Comparison of ENCODE assay signal across 17 cellular contexts in genomic region chr2:96252526-96252925, GRCh38. TPM values are rescaled to one million over a fixed set of nuclear protein-coding genes. Genes with fewer than 3 reads are reported as not detected.
A peak's percentile ranks its signal among the peaks of the same experiment; 100 is the strongest.
DNase-seq lines count a peak whose midpoint lies in the region; ATAC-seq and TF ChIP-seq lines count a peak whose summit lies in the region.
"Had no signal": no experiment of that assay in that cellular context is flagged by ENCODE, and none has a peak within 500 bp of the region (broad histone marks: within the 10 kb centered on the region; RNA-seq: fewer than 3 reads in every experiment).

No MANE protein-coding gene starts in this region.

- no peak overlapping the region for H4K5ac ChIP-seq in mesendoderm (ENCODE audit: low read length)

- no peak for TF ChIP-seq RAD21 in SK-N-SH (IDR thresholded peaks at IDR 0.05; ENCODE audit: low read length)

- no peaks in the 10 kb centered on the region for H3K79me1 ChIP-seq in mesendoderm (ENCODE audit: low read length)

- H3K9me3 ChIP-seq in SK-N-SH (no peaks in the 10 kb centered on the region), esophagus muscularis mucosa (no peaks in the 10 kb centered on the region), gastrocnemius medialis (no peaks in the 10 kb centered on the region)
- H3K9me3 ChIP-seq: BLaER1, colonic mucosa, SJCRH30, thyroid gland had no signal

- 92% methylated on average over 7 of the region's 8 CpGs for WGBS in SK-N-SH (ENCODE audit: low lambda C conversion rate)
- 81% methylated on average over 3 of the region's 8 CpGs for WGBS in esophagus muscularis mucosa
- no CpG with 5 or more reads among the region's 8 CpGs for WGBS in mesendoderm (ENCODE audit: extremely low coverage, insufficient coverage, low lambda C conversion rate)

- no peak for ATAC-seq in SK-N-SH treated with all-trans-retinoic acid at 6 μM for 48 hours
- ATAC-seq in gastrocnemius medialis, result no peak

- CTCF ChIA-PET in SK-N-SH (lab: Yijun Ruan, JAX), result interaction anchor here (1.2 to 1.8 kb wide), 3 partner anchors 10 to 78 kb away, joined by 3 to 5 read pairs (median 5); no protein-coding TSS in a partner anchor
- CTCF ChIA-PET in activated CD4-positive, alpha-beta memory T cell treated with anti-CD3 and anti-CD28 coated beads for 36 hours (lab: Charles Lee), result no interaction called here

- no peak overlapping the region for H3K4ac ChIP-seq in mesendoderm (ENCODE audit: low read depth, low read length)

- H3K27me3 Mint-ChIP-seq in activated CD4-positive, alpha-beta memory T cell treated with anti-CD3 and anti-CD28 coated beads for 36 hours, result no peaks in the 10 kb centered on the region
- H3K27me3 Mint-ChIP-seq: memory B cell had no signal

- 0 out of 2 replicates have a peak, but pooled peaks cover 5% of the 10 kb centered on the region for H4K20me1 ChIP-seq in SK-N-SH (ENCODE audit: insufficient read depth)

- no peak overlapping the region for H3K9ac ChIP-seq in SK-N-SH
- no peak overlapping the region for H3K9ac ChIP-seq in mesendoderm (ENCODE audit: low read length)
- H3K9ac ChIP-seq: BLaER1 had no signal

- TF ChIP-seq EP300 in SK-N-SH (IDR thresholded peaks at IDR 0.05; ENCODE audit: borderline replicate concordance in 1 of 2, low read depth in 1 of 2, low read length in 1 of 2) (no peak), esophagus muscularis mucosa (IDR thresholded peaks at IDR 0.05) (no peak)

- H3K79me2 ChIP-seq in SK-N-SH (ENCODE audit: insufficient read depth) (peaks cover 44% of the 10 kb centered on the region), mesendoderm (ENCODE audit: control insufficient read depth, insufficient read depth, low read length) (no peaks in the 10 kb centered on the region)

- no peak overlapping the region for H3K4me3 Mint-ChIP-seq in activated CD4-positive, alpha-beta memory T cell treated with anti-CD3 and anti-CD28 coated beads for 36 hours
- H3K4me3 Mint-ChIP-seq: immature natural killer cell, memory B cell had no signal

- DNase-seq in SK-N-SH (no peak), esophagus muscularis mucosa (ENCODE audit: extremely low spot score) (no peak), gastrocnemius medialis (no peak), GM19240 (ENCODE audit: insufficient read length, low spot score) (no peak), mesendoderm (no peak), NCI-H510A (lab: John Stamatoyannopoulos, UW) (no peak)
- DNase-seq in activated CD4-positive, alpha-beta memory T cell treated with anti-CD3 and anti-CD28 coated beads for 36 hours, result no peak
- DNase-seq: colonic mucosa, HCEC 1CT, immature natural killer cell, NCI-H187, SJCRH30, T-helper 9 cell, thyroid gland had no signal

- H3K27ac Mint-ChIP-seq in activated CD4-positive, alpha-beta memory T cell treated with anti-CD3 and anti-CD28 coated beads for 36 hours, result peak overlapping the region; percentile 81
- H3K27ac Mint-ChIP-seq: memory B cell had no signal

- H3K36me3 ChIP-seq in SK-N-SH (replicated peaks in 1 of 2; ENCODE audit: control insufficient read depth in 1 of 2, insufficient read depth in 2 of 2, low read length in 1 of 2) (peaks cover 29 to 37% of the 10 kb centered on the region in 2 experiments), esophagus muscularis mucosa (peaks cover 32 to 58% (median 46%) of the 10 kb centered on the region in 4 donors), gastrocnemius medialis (peaks cover 0 to 22% of the 10 kb centered on the region in 2 donors), mesendoderm (ENCODE audit: control insufficient read depth, insufficient read depth, low read length) (peaks cover 3% of the 10 kb centered on the region)

- no peaks in the 10 kb centered on the region for H3K9me3 Mint-ChIP-seq in activated CD4-positive, alpha-beta memory T cell treated with anti-CD3 and anti-CD28 coated beads for 36 hours
- H3K9me3 Mint-ChIP-seq: immature natural killer cell, memory B cell had no signal

- intact Hi-C loops in activated CD4-positive, alpha-beta memory T cell treated with anti-CD3 and anti-CD28 coated beads for 36 hours (cut with micrococcal nuclease), result no loop called here
- intact Hi-C loops in esophagus muscularis mucosa (cut with DNase I), result no loop called here
- intact Hi-C loops in gastrocnemius medialis (cut with DNase I; ENCODE audit: low total_unique reads), result loop anchor here (10.0 kb wide), 1 partner anchor 382 kb away; the partner anchor contains the start of gene KANSL3

- H2BK120ac ChIP-seq in mesendoderm (ENCODE audit: low read depth, low read length), result no peak overlapping the region

- peaks cover 26% of the 10 kb centered on the region for H3K36me3 Mint-ChIP-seq in activated CD4-positive, alpha-beta memory T cell treated with anti-CD3 and anti-CD28 coated beads for 36 hours

- H3K4me2 ChIP-seq in SK-N-SH (peak overlapping the region; percentile 54; the same call in 1 of the 2 replicates), mesendoderm (ENCODE audit: low read length) (no peak overlapping the region)
- H3K4me2 ChIP-seq: BLaER1 had no signal

- H3K56ac ChIP-seq in mesendoderm (ENCODE audit: low read length), result no peak overlapping the region

- no peak overlapping the region for H2AK5ac ChIP-seq in mesendoderm (ENCODE audit: low read length)

- H3K18ac ChIP-seq in mesendoderm (ENCODE audit: low read length), result no peak overlapping the region

- H4K8ac ChIP-seq in mesendoderm (ENCODE audit: low read depth, low read length), result no peak overlapping the region

- H3K9me2 ChIP-seq in SK-N-SH, result no peaks in the 10 kb centered on the region

- peaks cover 14% of the 10 kb centered on the region for H3K4me1 Mint-ChIP-seq in activated CD4-positive, alpha-beta memory T cell treated with anti-CD3 and anti-CD28 coated beads for 36 hours (ENCODE audit: low read depth)

- H3K4me1 ChIP-seq in SK-N-SH (ENCODE audit: control insufficient read depth in 1 of 2, insufficient read depth in 2 of 2, low read depth in 1 of 2, low read length in 1 of 2) (peaks cover 21 to 22% of the 10 kb centered on the region in 2 experiments; a peak in 3 of 4 replicates), esophagus muscularis mucosa (peaks cover 63 to 79% (median 73%) of the 10 kb centered on the region in 4 donors), gastrocnemius medialis (peaks cover 82 to 86% of the 10 kb centered on the region in 2 donors), mesendoderm (ENCODE audit: control insufficient read depth, low read depth, low read length) (no peaks in the 10 kb centered on the region)
- H3K4me1 ChIP-seq: colonic mucosa, SJCRH30 had no signal

- in situ Hi-C loops in gastrocnemius medialis (cut with MboI; ENCODE audit: low sequenced_read_pairs in 4 of 4), result loop anchor here in 2 of 4 donors (10.0 to 25.0 kb wide), 3 partner anchors 48 to 240 kb away; partner anchors contain the start of genes ASTL (in 1 of the 2), DUSP2 (in 1 of the 2) and STARD7 (in 1 of the 2)

- no peak overlapping the region for H2BK5ac ChIP-seq in mesendoderm (ENCODE audit: low read length)

- no peak overlapping the region for H3K23ac ChIP-seq in mesendoderm (ENCODE audit: low read length)

- peaks cover 27% of the 10 kb centered on the region for H3F3A ChIP-seq in SK-N-SH (replicated peaks; ENCODE audit: insufficient read depth)

- TF ChIP-seq CTCF in SK-N-SH (IDR thresholded peaks at IDR 0.05) (no peak), esophagus muscularis mucosa (IDR thresholded peaks at IDR 0.05) (no peak), gastrocnemius medialis (IDR thresholded peaks at IDR 0.05 in 4 of 5, conservative IDR thresholded peaks at IDR 0.05 in 1 of 5) (no peak)

- H3K27me3 ChIP-seq in SK-N-SH (ENCODE audit: insufficient read depth), result no peaks in the 10 kb centered on the region
- no peaks in the 10 kb centered on the region for H3K27me3 ChIP-seq in esophagus muscularis mucosa
- no peaks in the 10 kb centered on the region for H3K27me3 ChIP-seq in gastrocnemius medialis
- H3K27me3 ChIP-seq in mesendoderm (ENCODE audit: insufficient read depth, low read length, poor library complexity), result no peaks in the 10 kb centered on the region
- H3K27me3 ChIP-seq: BLaER1, colonic mucosa, SJCRH30, thyroid gland had no signal

- H2AFZ ChIP-seq in SK-N-SH (ENCODE audit: low read depth), result no peak overlapping the region

- no peak overlapping the region for H3K4me3 ChIP-seq in SK-N-SH (ENCODE audit: low read depth in 2 of 2, low read length in 1 of 2)
- H3K4me3 ChIP-seq in esophagus muscularis mucosa, result no peak overlapping the region
- H3K4me3 ChIP-seq in gastrocnemius medialis, result no peak overlapping the region
- no peak overlapping the region for H3K4me3 ChIP-seq in mesendoderm (ENCODE audit: low read length)
- H3K4me3 ChIP-seq: BLaER1, colonic mucosa, SJCRH30, thyroid gland had no signal

- no peak overlapping the region for H2BK15ac ChIP-seq in mesendoderm (replicated peaks; ENCODE audit: low read depth)

- POLR2A ChIA-PET in SK-N-SH (lab: Yijun Ruan, JAX), result no interaction called here
- POLR2A ChIA-PET in activated CD4-positive, alpha-beta memory T cell treated with anti-CD3 and anti-CD28 coated beads for 36 hours (lab: Charles Lee), result interaction anchor here (1.2 kb wide), 1 partner anchor 12 kb away, joined by 3 read pairs; no protein-coding TSS in a partner anchor

- H3K27ac ChIP-seq in SK-N-SH (ENCODE audit: low read depth in 2 of 2, low read length in 1 of 2) (peak overlapping the region; percentile 58 to 80; a peak in 3 of 4 replicates), esophagus muscularis mucosa (replicated peaks in 1 of 4) (peak overlapping the region in 3 of 4 donors; percentile 51 to 62 (median 61)), gastrocnemius medialis (peak overlapping the region; percentile 94 to 99 (median 96)), mesendoderm (ENCODE audit: low read depth, low read length) (no peak overlapping the region)
- H3K27ac ChIP-seq: BLaER1, colonic mucosa, SJCRH30 had no signal

- no peak for TF ChIP-seq POLR2A in esophagus muscularis mucosa (IDR thresholded peaks at IDR 0.05; ENCODE audit: low read depth)
- no peak for TF ChIP-seq POLR2A in gastrocnemius medialis (IDR thresholded peaks at IDR 0.05)

RNA-seq across cellular contexts. Expression of gene TMEM127, which starts 13.3 kb away (rescaled TPM):
- 40.9 and 47.9 TPM in 2 replicates for polyA plus RNA-seq in SK-N-SH (2012; rRNA removed)
- 25.6 and 37.1 TPM in 2 replicates for polyA plus RNA-seq in SK-N-SH (2012; cell fraction: cytosol; rRNA removed)
- polyA plus RNA-seq in SK-N-SH (2012; cell fraction: nucleus; rRNA removed), result 20.5 and 32.1 TPM in 2 replicates
- 10 to 100 TPM; 19.3 to 22.2 TPM for total RNA-seq in activated CD4-positive, alpha-beta memory T cell treated with anti-CD3 and anti-CD28 coated beads for 36 hours
- total RNA-seq in esophagus muscularis mucosa, result 10 to 100 TPM; 42.8 to 72.0 (median 55.3) TPM
- 10 to 100 TPM; 27.1 to 38.8 (median 30.9) TPM for total RNA-seq in gastrocnemius medialis
- polyA plus RNA-seq in mesendoderm (2013, experiment 1 of 2), result 21.1 TPM
- 22.5 TPM for polyA plus RNA-seq in mesendoderm (2013, experiment 2 of 2)

RNA-seq across cellular contexts. Expression of gene CIAO1, which starts 13.5 kb away (rescaled TPM):
- polyA plus RNA-seq in SK-N-SH (2012; rRNA removed), result 120 and 158 TPM in 2 replicates
- polyA plus RNA-seq in SK-N-SH (2012; cell fraction: cytosol; rRNA removed), result 85.4 and 125 TPM in 2 replicates
- 188 and 242 TPM in 2 replicates for polyA plus RNA-seq in SK-N-SH (2012; cell fraction: nucleus; rRNA removed)
- total RNA-seq in activated CD4-positive, alpha-beta memory T cell treated with anti-CD3 and anti-CD28 coated beads for 36 hours, result 10 to 100 TPM; 86.6 to 87.1 TPM
- total RNA-seq in esophagus muscularis mucosa (100 to 1,000 TPM in 1 of 4 donors, 10 to 100 TPM in 3; 76.4 to 101 (median 92.5) TPM), gastrocnemius medialis (100 to 1,000 TPM in 1 of 4 donors, 10 to 100 TPM in 3; 73.5 to 102 (median 95.6) TPM)
- polyA plus RNA-seq in mesendoderm (2013, experiment 1 of 2), result 40.2 TPM
- polyA plus RNA-seq in mesendoderm (2013, experiment 2 of 2), result 40.3 TPM

RNA-seq across cellular contexts. Expression of gene STARD7, which starts 43.9 kb away (rescaled TPM):
- polyA plus RNA-seq in SK-N-SH (2012; rRNA removed), result 36.1 and 45.8 TPM in 2 replicates
- polyA plus RNA-seq in SK-N-SH (2012; cell fraction: cytosol; rRNA removed), result 51.1 and 53.2 TPM in 2 replicates
- polyA plus RNA-seq in SK-N-SH (2012; cell fraction: nucleus; rRNA removed), result 32.7 and 48.4 TPM in 2 replicates
- 100 to 1,000 TPM; 173 to 181 TPM for total RNA-seq in activated CD4-positive, alpha-beta memory T cell treated with anti-CD3 and anti-CD28 coated beads for 36 hours
- 100 to 1,000 TPM in 1 of 4 donors, 10 to 100 TPM in 3; 85.0 to 110 (median 92.2) TPM for total RNA-seq in esophagus muscularis mucosa
- total RNA-seq in gastrocnemius medialis, result 100 to 1,000 TPM; 237 to 512 (median 313) TPM
- polyA plus RNA-seq in mesendoderm (2013, experiment 1 of 2), result 93.9 TPM
- 92.1 TPM for polyA plus RNA-seq in mesendoderm (2013, experiment 2 of 2)

RNA-seq across cellular contexts. Expression of gene SNRNP200, which starts 52.8 kb away (rescaled TPM):
- 165 and 177 TPM in 2 replicates for polyA plus RNA-seq in SK-N-SH (2012; rRNA removed)
- 104 and 134 TPM in 2 replicates for polyA plus RNA-seq in SK-N-SH (2012; cell fraction: cytosol; rRNA removed)
- 437 and 481 TPM in 2 replicates for polyA plus RNA-seq in SK-N-SH (2012; cell fraction: nucleus; rRNA removed)
- 100 to 1,000 TPM; 165 to 175 TPM for total RNA-seq in activated CD4-positive, alpha-beta memory T cell treated with anti-CD3 and anti-CD28 coated beads for 36 hours
- total RNA-seq in esophagus muscularis mucosa (100 to 1,000 TPM in 2 of 4 donors, 10 to 100 TPM in 2; 73.7 to 106 (median 90.8) TPM), gastrocnemius medialis (10 to 100 TPM; 51.1 to 89.8 (median 67.4) TPM)
- polyA plus RNA-seq in mesendoderm (2013, experiment 1 of 2), result 91.0 TPM
- polyA plus RNA-seq in mesendoderm (2013, experiment 2 of 2), result 90.0 TPM
